In genomic region chr11:114482114-114482513, GRCh38 we compare ENCODE assay signal across 17 cellular contexts. TPM values are rescaled to one million over a fixed set of nuclear protein-coding genes. Genes with fewer than 3 reads are reported as not detected.
DNase-seq lines count a peak whose midpoint lies in the region; ATAC-seq and TF ChIP-seq lines count a peak whose summit lies in the region.
"Had no signal": no experiment of that assay in that cellular context is flagged by ENCODE, and none has a peak within 500 bp of the region (broad histone marks: within the 10 kb centered on the region; RNA-seq: fewer than 3 reads in every experiment).

No MANE protein-coding gene starts in this region.

- H3K27me3 Mint-ChIP-seq in T-helper 17 cell, result peaks cover 6% of the 10 kb centered on the region
- H3K27me3 Mint-ChIP-seq: CD4-positive, alpha-beta memory T cell had no signal

- TF ChIP-seq CTCF in fibroblast of villous mesenchyme (IDR thresholded peaks at IDR 0.05; ENCODE audit: insufficient read depth, low read depth, low read length) (no peak), testis (IDR thresholded peaks at IDR 0.05) (no peak)

- peak; percentile 31 for DNase-seq in DMS53 (lab: John Stamatoyannopoulos, UW)
- no peak for DNase-seq in DMS53 treated with DMSO at 0.1 percent for 48 hours (lab: John Stamatoyannopoulos, UW; ENCODE audit: unreplicated experiment)
- no peak for DNase-seq in T-helper 17 cell
- peak; percentile 60 for DNase-seq in fibroblast of villous mesenchyme (ENCODE audit: low read depth)
- peak; percentile 16 for DNase-seq in testis
- no peak for DNase-seq in NCI-H526 (lab: John Stamatoyannopoulos, UW)
- no peak for DNase-seq in NCI-H2227 treated with DMSO at 0.1 percent for 48 hours (lab: John Stamatoyannopoulos, UW)
- DNase-seq: Calu3; CD4-positive, alpha-beta memory T cell; NCI-H1105 treated with DMSO at 0.1 percent for 48 hours; NCI-H187; NCI-H2171; NCI-H510A; SHP77 treated with DMSO at 0.1 percent for 48 hours had no signal

- no peaks in the 10 kb centered on the region for H3K4me1 Mint-ChIP-seq in T-helper 17 cell

- intact Hi-C loops in testis (cut with DNase I; ENCODE audit: low total_unique reads), result no loop called here

- ATAC-seq in T-helper 17 cell, result no peak
- no peak for ATAC-seq in HG03280 (IDR thresholded peaks at IDR 0.05; ENCODE audit: unreplicated experiment)
- ATAC-seq: SK-N-SH treated with all-trans-retinoic acid at 6 μM for 48 hours had no signal

- no peaks in the 10 kb centered on the region for H3K36me3 ChIP-seq in testis (ENCODE audit: low read depth, missing control alignments)

- TF ChIP-seq POLR2A in testis (IDR thresholded peaks at IDR 0.05), result no peak

- H3K36me3 Mint-ChIP-seq in T-helper 17 cell (ENCODE audit: low read depth), result peaks cover 2% of the 10 kb centered on the region

- H3K4me1 ChIP-seq in testis, result no peaks in the 10 kb centered on the region

- H3K27me3 ChIP-seq in testis, result no peaks in the 10 kb centered on the region

- H3K4me3 ChIP-seq in fibroblast of villous mesenchyme (ENCODE audit: low read depth, low read length), result no peak overlapping the region
- no peak overlapping the region for H3K4me3 ChIP-seq in testis

- H3K9me3 ChIP-seq in T-helper 17 cell (ENCODE audit: control insufficient read depth, low read length, poor library complexity, severe bottlenecking) (no peaks in the 10 kb centered on the region), testis (no peaks in the 10 kb centered on the region)

- peak overlapping the region; percentile 14 for H3K27ac Mint-ChIP-seq in T-helper 17 cell
- H3K27ac Mint-ChIP-seq: CD4-positive, alpha-beta memory T cell had no signal

- no peak overlapping the region for H3K27ac ChIP-seq in testis
- H3K27ac ChIP-seq: 22Rv1 had no signal

- no peak overlapping the region for H3K4me3 Mint-ChIP-seq in T-helper 17 cell
- H3K4me3 Mint-ChIP-seq: CD4-positive, alpha-beta memory T cell had no signal

- WGBS in testis, 2 donors, result 50 to 55% methylated on average over 1 of the region's 1 CpG

RNA-seq across cellular contexts. Expression of gene REXO2, which starts 42.8 kb away (rescaled TPM):
- total RNA-seq in T-helper 17 cell (10 to 100 TPM; 30.1 to 38.9 TPM), fibroblast of villous mesenchyme (166 and 174 TPM in 2 replicates), testis (10 to 100 TPM; 87.1 to 92.7 TPM)
- 141 TPM for polyA plus RNA-seq in testis (ENCODE audit: insufficient read depth, low read depth, low replicate concordance)

Comparison
In these comparisons a context has a peak if more than half of its experiments do, and no peak if none do; other contexts are left out.
1. DNase-seq: peak in DMS53 (single experiment), fibroblast of villous mesenchyme (single experiment) and testis (single experiment); none in DMS53 treated with DMSO at 0.1 percent for 48 hours (single experiment), T-helper 17 cell (0 of 3), NCI-H526 (0 of 2) and NCI-H2227 treated with DMSO at 0.1 percent for 48 hours (single experiment).